10 cellular contexts compared by ENCODE assay signal in genomic region chr10:12483996-12484944, GRCh38.
DNase-seq lines count a peak whose midpoint lies in the region; ATAC-seq, FAIRE-seq and TF ChIP-seq lines count a peak whose summit lies in the region.
"Had no signal": no experiment of that assay in that cellular context is flagged by ENCODE, and none has a peak within 500 bp of the region (broad histone marks: within the 10 kb centered on the region; RNA-seq: fewer than 3 reads in every experiment).

No MANE protein-coding gene starts in this region.

- ATAC-seq in HG02981 (IDR thresholded peaks at IDR 0.05; ENCODE audit: unreplicated experiment) (peak; percentile 28), HepG2 (no peak)
- no peak for ATAC-seq in naive thymus-derived CD4-positive, alpha-beta T cell

- H3K27ac ChIP-seq in naive thymus-derived CD4-positive, alpha-beta T cell (ENCODE audit: low read depth, low read length): no peak overlapping the region
- H3K27ac ChIP-seq in HepG2 (ENCODE audit: extremely low read length, insufficient read depth, low read length): no peak overlapping the region
- H3K27ac ChIP-seq: PC-9 had no signal

- no peak overlapping the region for H3K4me2 ChIP-seq in HepG2 (ENCODE audit: low read depth, low read length)
- H3K4me2 ChIP-seq: PC-9 had no signal

- H4K20me1 ChIP-seq in HepG2 (ENCODE audit: insufficient read depth, low read length): no peaks in the 10 kb centered on the region

- FAIRE-seq in HepG2 (lab: Jason Lieb, UNC): no peak
- FAIRE-seq: bronchial epithelial cell had no signal

- peak overlapping the region in 6 of 10 donors; percentile 66 to 75 (median 72) for H3K4me3 Mint-ChIP-seq in naive thymus-derived CD4-positive, alpha-beta T cell
- no peak overlapping the region for H3K4me3 Mint-ChIP-seq in type B pancreatic cell
- H3K4me3 Mint-ChIP-seq in activated T-cell treated with anti-CD3 and anti-CD28 coated beads, Interleukin-2, amount 50 U/mL, for 24 hours: no peak overlapping the region

- 69% methylated on average over 20 of the region's 24 CpGs for WGBS in HepG2 (ENCODE audit: low lambda C conversion rate)

- H3K4me3 ChIP-seq in naive thymus-derived CD4-positive, alpha-beta T cell (ENCODE audit: low read length): no peak overlapping the region
- no peak overlapping the region for H3K4me3 ChIP-seq in HepG2 (replicated peaks in 1 of 3; ENCODE audit: insufficient read depth in 1 of 3, low read depth in 2 of 3, low read length in 3 of 3)
- H3K4me3 ChIP-seq: PC-9 had no signal

- peak overlapping the region in 8 of 9 donors; percentile 76 to 93 (median 86) for H3K27ac Mint-ChIP-seq in naive thymus-derived CD4-positive, alpha-beta T cell
- H3K27ac Mint-ChIP-seq in type B pancreatic cell: no peak overlapping the region
- H3K27ac Mint-ChIP-seq in activated T-cell treated with anti-CD3 and anti-CD28 coated beads, Interleukin-2, amount 50 U/mL, for 24 hours: no peak overlapping the region

- no peak for TF ChIP-seq POLR2A in HepG2 (IDR thresholded peaks at IDR 0.05; ENCODE audit: insufficient read depth in 1 of 2, low read depth in 2 of 2, low read length in 2 of 2)

- H3K79me2 ChIP-seq in HepG2 (ENCODE audit: insufficient read depth, low read length): no peaks in the 10 kb centered on the region

- peaks cover 0 to 14% (median 0%) of the 10 kb centered on the region in 5 donors for H3K36me3 Mint-ChIP-seq in naive thymus-derived CD4-positive, alpha-beta T cell
- H3K36me3 Mint-ChIP-seq in type B pancreatic cell: peaks cover 3% of the 10 kb centered on the region
- no peaks in the 10 kb centered on the region for H3K36me3 Mint-ChIP-seq in activated T-cell treated with anti-CD3 and anti-CD28 coated beads, Interleukin-2, amount 50 U/mL, for 24 hours (ENCODE audit: low read depth)

- no peak for TF ChIP-seq CTCF in type B pancreatic cell (conservative IDR thresholded peaks at IDR 0.05)
- no peak for TF ChIP-seq CTCF in HepG2 (CRISPR knock-in tag; IDR thresholded peaks at IDR 0.05)

- no peaks in the 10 kb centered on the region for H3K27me3 Mint-ChIP-seq in naive thymus-derived CD4-positive, alpha-beta T cell
- no peaks in the 10 kb centered on the region for H3K27me3 Mint-ChIP-seq in type B pancreatic cell
- H3K27me3 Mint-ChIP-seq in activated T-cell treated with anti-CD3 and anti-CD28 coated beads, Interleukin-2, amount 50 U/mL, for 24 hours: no peaks in the 10 kb centered on the region

- POLR2A ChIA-PET in naive thymus-derived CD4-positive, alpha-beta T cell (lab: Charles Lee): interaction anchor here (0.5 kb wide), 1 partner anchor 1102 kb away, joined by 3 read pairs; no protein-coding TSS in a partner anchor
- POLR2A ChIA-PET in HepG2 (lab: Yijun Ruan, JAX): no interaction called here

- in situ Hi-C loops in G401 (cut with HindIII; ENCODE audit: low sequenced_read_pairs): no loop called here
- in situ Hi-C loops in HepG2 (cut with HindIII; ENCODE audit: extremely low pct_ligation_motif_present, low pct_unique_long_range_greater_than_20kb): no loop called here

- TF ChIP-seq RAD21 in HepG2 (CRISPR knock-in tag; IDR thresholded peaks at IDR 0.05): no peak

- peaks cover 15 to 62% (median 47%) of the 10 kb centered on the region in 7 donors for H3K4me1 Mint-ChIP-seq in naive thymus-derived CD4-positive, alpha-beta T cell
- peaks cover 33% of the 10 kb centered on the region for H3K4me1 Mint-ChIP-seq in type B pancreatic cell (ENCODE audit: unreplicated experiment)
- peaks cover 21% of the 10 kb centered on the region for H3K4me1 Mint-ChIP-seq in activated T-cell treated with anti-CD3 and anti-CD28 coated beads, Interleukin-2, amount 50 U/mL, for 24 hours (ENCODE audit: low read depth)

- peaks cover 0 to 24% of the 10 kb centered on the region in 2 donors for H3K4me1 ChIP-seq in naive thymus-derived CD4-positive, alpha-beta T cell (ENCODE audit: control insufficient read depth in 2 of 2, insufficient read depth in 2 of 2, low read length in 2 of 2)
- H3K4me1 ChIP-seq in HepG2 (ENCODE audit: insufficient read depth, low read length): no peaks in the 10 kb centered on the region

- no peak overlapping the region for H2AFZ ChIP-seq in HepG2 (ENCODE audit: low read length)
- H2AFZ ChIP-seq: PC-9 had no signal

- DNase-seq in G401 (ENCODE audit: low spot score) (peak; percentile 82), SHP77 treated with DMSO at 0.1 percent for 48 hours (lab: John Stamatoyannopoulos, UW) (peak; percentile 66), HuH-7 (ENCODE audit: low spot score) (no peak), type B pancreatic cell (ENCODE audit: extremely low spot score, unreplicated experiment) (no peak), HepG2 (ENCODE audit: low spot score) (no peak)
- no peak for DNase-seq in naive thymus-derived CD4-positive, alpha-beta T cell
- DNase-seq in activated T-cell treated with anti-CD3 and anti-CD28 coated beads, Interleukin-2, amount 50 U/mL, for 24 hours: no peak
- DNase-seq: PC-9 had no signal

- peaks cover 0 to 3% (median 0%) of the 10 kb centered on the region in 11 donors for H3K9me3 Mint-ChIP-seq in naive thymus-derived CD4-positive, alpha-beta T cell
- no peaks in the 10 kb centered on the region for H3K9me3 Mint-ChIP-seq in type B pancreatic cell
- H3K9me3 Mint-ChIP-seq in activated T-cell treated with anti-CD3 and anti-CD28 coated beads, Interleukin-2, amount 50 U/mL, for 24 hours: no peaks in the 10 kb centered on the region

- H3K36me3 ChIP-seq in naive thymus-derived CD4-positive, alpha-beta T cell (ENCODE audit: control insufficient read depth in 2 of 3, insufficient read depth in 3 of 3, low read length in 3 of 3): no peaks in the 10 kb centered on the region
- H3K36me3 ChIP-seq in HepG2 (replicated peaks in 1 of 2; ENCODE audit: control insufficient read depth in 1 of 2, insufficient read depth in 2 of 2, low read length in 2 of 2): no peaks in the 10 kb centered on the region

- TF ChIP-seq EP300 in HepG2 (IDR thresholded peaks at IDR 0.05; ENCODE audit: low read depth in 2 of 2, low read length in 2 of 2): no peak
- TF ChIP-seq EP300 in HepG2 (CRISPR knock-in tag; IDR thresholded peaks at IDR 0.05; ENCODE audit: borderline replicate concordance): no peak

- no TSS peak for BruUV-seq in HepG2 (replicated peaks; lab: Mats Ljungman, UMichigan)

- H3K9me3 ChIP-seq in naive thymus-derived CD4-positive, alpha-beta T cell (ENCODE audit: control insufficient read depth in 2 of 3, low read length in 3 of 3): no peaks in the 10 kb centered on the region
- no peaks in the 10 kb centered on the region for H3K9me3 ChIP-seq in HepG2 (ENCODE audit: low read length)

- H3K27me3 ChIP-seq in naive thymus-derived CD4-positive, alpha-beta T cell (ENCODE audit: control insufficient read depth in 2 of 2, insufficient read depth in 2 of 2, low read length in 2 of 2): no peaks in the 10 kb centered on the region
- no peaks in the 10 kb centered on the region; a peak in 1 of 5 replicates for H3K27me3 ChIP-seq in HepG2 (ENCODE audit: control insufficient read depth in 1 of 2, insufficient read depth in 2 of 2, low read length in 2 of 2)

- intact Hi-C loops in naive thymus-derived CD4-positive, alpha-beta T cell (cut with micrococcal nuclease): loop anchor here in 1 of 2 donors (2.0 kb wide), 1 partner anchor 35 kb away; no protein-coding TSS in a partner anchor
- intact Hi-C loops in HepG2 (cut with micrococcal nuclease; ENCODE audit: unreplicated experiment): no loop called here

- CTCF ChIA-PET in naive thymus-derived CD4-positive, alpha-beta T cell (lab: Charles Lee): interaction anchor here (0.6 to 1.6 kb wide), 4 partner anchors 172 to 268 kb away, joined by 3 to 7 read pairs (median 5); no protein-coding TSS in a partner anchor
- CTCF ChIA-PET in HepG2 (lab: Yijun Ruan, JAX; ENCODE audit: low intra/inter-chr PET ratio, low total read pairs): no interaction called here

- no peak overlapping the region for H3K9ac ChIP-seq in HepG2 (ENCODE audit: insufficient read depth, low read depth, low read length)

TF ChIP-seq in HepG2, 621 proteins besides CTCF, POLR2A, EP300 and RAD21:
- no peak for TF ChIP-seq ZNF691 (CRISPR knock-in tag; IDR thresholded peaks at IDR 0.05; ENCODE audit: borderline replicate concordance, low read depth)
- TF ChIP-seq ZFP82 (CRISPR knock-in tag; IDR thresholded peaks at IDR 0.05; ENCODE audit: borderline replicate concordance): no peak
- no peak for TF ChIP-seq KLF13 (CRISPR knock-in tag; IDR thresholded peaks at IDR 0.05)
- TF ChIP-seq KDM5A (IDR thresholded peaks at IDR 0.05; ENCODE audit: borderline replicate concordance, low read length): no peak
- no peak for TF ChIP-seq RXRA (CRISPR knock-in tag; IDR thresholded peaks at IDR 0.05)
- TF ChIP-seq ZMAT5 (CRISPR knock-in tag; IDR thresholded peaks at IDR 0.05; ENCODE audit: borderline replicate concordance, low read depth): no peak
- TF ChIP-seq YEATS4 (CRISPR knock-in tag; IDR thresholded peaks at IDR 0.05; ENCODE audit: borderline replicate concordance): no peak

Comparison
In these comparisons a context has a peak if more than half of its experiments do, and no peak if none do; other contexts are left out.
1. DNase-seq: peak in G401 (single experiment) and SHP77 treated with DMSO at 0.1 percent for 48 hours (single experiment); none in naive thymus-derived CD4-positive, alpha-beta T cell (0 of 9), HuH-7 (single experiment), type B pancreatic cell (single experiment), activated T-cell treated with anti-CD3 and anti-CD28 coated beads, Interleukin-2, amount 50 U/mL, for 24 hours (single experiment) and HepG2 (single experiment).
2. H3K27ac Mint-ChIP-seq: peak in naive thymus-derived CD4-positive, alpha-beta T cell (8 of 9); none in type B pancreatic cell (single experiment) and activated T-cell treated with anti-CD3 and anti-CD28 coated beads, Interleukin-2, amount 50 U/mL, for 24 hours (single experiment).
3. H3K4me3 Mint-ChIP-seq: peak in naive thymus-derived CD4-positive, alpha-beta T cell (6 of 10); none in type B pancreatic cell (single experiment) and activated T-cell treated with anti-CD3 and anti-CD28 coated beads, Interleukin-2, amount 50 U/mL, for 24 hours (single experiment).